Comparison of ENCODE assay signal across 15 cellular contexts in genomic region chr2:66443183-66443976, GRCh38. TPM values are rescaled to one million over a fixed set of nuclear protein-coding genes. Genes with fewer than 3 reads are reported as not detected.
DNase-seq lines count a peak whose midpoint lies in the region; FAIRE-seq and TF ChIP-seq lines count a peak whose summit lies in the region.
"Had no signal": no experiment of that assay in that cellular context is flagged by ENCODE, and none has a peak within 500 bp of the region (broad histone marks: within the 10 kb centered on the region; RNA-seq: fewer than 3 reads in every experiment).

No MANE protein-coding gene starts in this region.

- peak overlapping the region; percentile 18 to 78 for H3K27ac ChIP-seq in small intestine (ENCODE audit: low read depth in 1 of 2, low read length in 1 of 2)
- H3K27ac ChIP-seq: C4-2B, PC-9 had no signal

- H3K9me3 Mint-ChIP-seq in brain, result peaks cover 0 to 4% (median 0%) of the 10 kb centered on the region in 5 experiments

- no peak for TF ChIP-seq CTCF in brain (conservative IDR thresholded peaks at IDR 0.05)

- peak overlapping the region in 4 of 5 experiments; percentile 90 to 99 (median 97) for H3K27ac Mint-ChIP-seq in brain

- DNase-seq in GM03348 (ENCODE audit: low spot score) (peak; percentile 39), left kidney (ENCODE audit: low read depth, low spot score) (peak; percentile 82), small intestine (no peak), KG1 (lab: John Stamatoyannopoulos, UW) (no peak), HPDE6-E6E7 (ENCODE audit: extremely low spot score) (no peak), DMS79 treated with DMSO at 0.1 percent for 48 hours (lab: John Stamatoyannopoulos, UW) (no peak)
- DNase-seq in activated CD8-positive, alpha-beta memory T cell treated with anti-CD3 and anti-CD28 coated beads, Interleukin-2, amount 50 U/mL, for 4 hours, result no peak
- DNase-seq: activated CD8-positive, alpha-beta memory T cell treated with anti-CD3 and anti-CD28 coated beads, Interleukin-2, amount 50 U/mL, for 48 hours; foreskin melanocyte; GDM1; KBM-7; NCI-H2107; PC-9 had no signal

- no peaks in the 10 kb centered on the region for H3K9me3 ChIP-seq in small intestine (ENCODE audit: control insufficient read depth, low read depth)

- H3K4me1 ChIP-seq in small intestine (ENCODE audit: control insufficient read depth in 2 of 2, insufficient read depth in 1 of 2, low read depth in 1 of 2, low read length in 1 of 2), result no peaks in the 10 kb centered on the region

- FAIRE-seq in small intestine (lab: Jason Lieb, UNC), result no peak

- H3K36me3 ChIP-seq in small intestine (ENCODE audit: control insufficient read depth in 2 of 2, insufficient read depth in 2 of 2, low read length in 2 of 2), result no peaks in the 10 kb centered on the region

- 61 to 82% (median 73%) methylated on average over 17 of the region's 17 CpGs for WGBS in small intestine, 3 donors

- peaks cover 83% of the 10 kb centered on the region for H3K4me1 Mint-ChIP-seq in brain

- peak overlapping the region in 4 of 5 experiments; percentile 75 to 98 (median 92) for H3K4me3 Mint-ChIP-seq in brain

- H3K36me3 Mint-ChIP-seq in brain, result peaks cover 54% of the 10 kb centered on the region

- peaks cover 0 to 10% of the 10 kb centered on the region in 2 donors for H3K27me3 ChIP-seq in small intestine (ENCODE audit: control insufficient read depth in 2 of 2, insufficient read depth in 2 of 2, low read length in 2 of 2)

- peaks cover 12% of the 10 kb centered on the region for H3K27me3 Mint-ChIP-seq in brain

- no peak overlapping the region for H3K4me3 ChIP-seq in small intestine (ENCODE audit: low read depth in 1 of 2, low read length in 2 of 2)
- H3K4me3 ChIP-seq: PC-9 had no signal

RNA-seq across cellular contexts. Expression of gene MEIS1, which starts 8.5 kb away (rescaled TPM):
- polyA plus RNA-seq in brain (ENCODE audit: insufficient read depth, low read depth, low replicate concordance) (3.5 TPM), small intestine (1 to 10 TPM; 1.1 to 7.9 (median 3.2) TPM)

Comparison
In these comparisons a context has a peak if more than half of its experiments do, and no peak if none do; other contexts are left out.
1. DNase-seq: peak in GM03348 (single experiment) and left kidney (single experiment); none in small intestine (single experiment), KG1 (single experiment), HPDE6-E6E7 (single experiment), activated CD8-positive, alpha-beta memory T cell treated with anti-CD3 and anti-CD28 coated beads, Interleukin-2, amount 50 U/mL, for 4 hours (single experiment) and DMS79 treated with DMSO at 0.1 percent for 48 hours (single experiment).